Comparison of ENCODE assay signal across 1 cellular context in genomic region chr11:14184548-14184947, GRCh38.
TF ChIP-seq lines count a peak whose summit lies in the region.

No MANE protein-coding gene starts in this region.

TF ChIP-seq in HepG2, 621 proteins besides CTCF, POLR2A, EP300 and RAD21 (continued from another document):
- TF ChIP-seq, protein P1, sequence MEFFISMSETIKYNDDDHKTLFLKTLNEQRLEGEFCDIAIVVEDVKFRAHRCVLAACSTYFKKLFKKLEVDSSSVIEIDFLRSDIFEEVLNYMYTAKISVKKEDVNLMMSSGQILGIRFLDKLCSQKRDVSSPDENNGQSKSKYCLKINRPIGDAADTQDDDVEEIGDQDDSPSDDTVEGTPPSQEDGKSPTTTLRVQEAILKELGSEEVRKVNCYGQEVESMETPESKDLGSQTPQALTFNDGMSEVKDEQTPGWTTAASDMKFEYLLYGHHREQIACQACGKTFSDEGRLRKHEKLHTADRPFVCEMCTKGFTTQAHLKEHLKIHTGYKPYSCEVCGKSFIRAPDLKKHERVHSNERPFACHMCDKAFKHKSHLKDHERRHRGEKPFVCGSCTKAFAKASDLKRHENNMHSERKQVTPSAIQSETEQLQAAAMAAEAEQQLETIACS (CRISPR knock-in tag; IDR thresholded peaks at IDR 0.05), result no peak
- TF ChIP-seq, protein P2, sequence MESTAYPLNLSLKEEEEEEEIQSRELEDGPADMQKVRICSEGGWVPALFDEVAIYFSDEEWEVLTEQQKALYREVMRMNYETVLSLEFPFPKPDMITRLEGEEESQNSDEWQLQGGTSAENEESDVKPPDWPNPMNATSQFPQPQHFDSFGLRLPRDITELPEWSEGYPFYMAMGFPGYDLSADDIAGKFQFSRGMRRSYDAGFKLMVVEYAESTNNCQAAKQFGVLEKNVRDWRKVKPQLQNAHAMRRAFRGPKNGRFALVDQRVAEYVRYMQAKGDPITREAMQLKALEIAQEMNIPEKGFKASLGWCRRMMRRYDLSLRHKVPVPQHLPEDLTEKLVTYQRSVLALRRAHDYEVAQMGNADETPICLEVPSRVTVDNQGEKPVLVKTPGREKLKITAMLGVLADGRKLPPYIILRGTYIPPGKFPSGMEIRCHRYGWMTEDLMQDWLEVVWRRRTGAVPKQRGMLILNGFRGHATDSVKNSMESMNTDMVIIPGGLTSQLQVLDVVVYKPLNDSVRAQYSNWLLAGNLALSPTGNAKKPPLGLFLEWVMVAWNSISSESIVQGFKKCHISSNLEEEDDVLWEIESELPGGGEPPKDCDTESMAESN (CRISPR knock-in tag; conservative IDR thresholded peaks at IDR 0.05), result no peak
- TF ChIP-seq ZNF841 (CRISPR knock-in tag; IDR thresholded peaks at IDR 0.05; ENCODE audit: borderline replicate concordance) (no peak), SMARCE1 (IDR thresholded peaks at IDR 0.05; ENCODE audit: borderline replicate concordance) (no peak), HDAC6 (IDR thresholded peaks at IDR 0.05; ENCODE audit: low read depth, low read length) (no peak), ZNF44 (CRISPR knock-in tag; IDR thresholded peaks at IDR 0.05) (no peak), ZNF260 (CRISPR knock-in tag; IDR thresholded peaks at IDR 0.05; ENCODE audit: borderline replicate concordance, low read depth) (no peak), FOSL2 (CRISPR knock-in tag; IDR thresholded peaks at IDR 0.05) (no peak), GLI4 (CRISPR knock-in tag; IDR thresholded peaks at IDR 0.05; ENCODE audit: borderline replicate concordance) (no peak)
